8 cellular contexts compared by ENCODE assay signal in the genomic region with DNA sequence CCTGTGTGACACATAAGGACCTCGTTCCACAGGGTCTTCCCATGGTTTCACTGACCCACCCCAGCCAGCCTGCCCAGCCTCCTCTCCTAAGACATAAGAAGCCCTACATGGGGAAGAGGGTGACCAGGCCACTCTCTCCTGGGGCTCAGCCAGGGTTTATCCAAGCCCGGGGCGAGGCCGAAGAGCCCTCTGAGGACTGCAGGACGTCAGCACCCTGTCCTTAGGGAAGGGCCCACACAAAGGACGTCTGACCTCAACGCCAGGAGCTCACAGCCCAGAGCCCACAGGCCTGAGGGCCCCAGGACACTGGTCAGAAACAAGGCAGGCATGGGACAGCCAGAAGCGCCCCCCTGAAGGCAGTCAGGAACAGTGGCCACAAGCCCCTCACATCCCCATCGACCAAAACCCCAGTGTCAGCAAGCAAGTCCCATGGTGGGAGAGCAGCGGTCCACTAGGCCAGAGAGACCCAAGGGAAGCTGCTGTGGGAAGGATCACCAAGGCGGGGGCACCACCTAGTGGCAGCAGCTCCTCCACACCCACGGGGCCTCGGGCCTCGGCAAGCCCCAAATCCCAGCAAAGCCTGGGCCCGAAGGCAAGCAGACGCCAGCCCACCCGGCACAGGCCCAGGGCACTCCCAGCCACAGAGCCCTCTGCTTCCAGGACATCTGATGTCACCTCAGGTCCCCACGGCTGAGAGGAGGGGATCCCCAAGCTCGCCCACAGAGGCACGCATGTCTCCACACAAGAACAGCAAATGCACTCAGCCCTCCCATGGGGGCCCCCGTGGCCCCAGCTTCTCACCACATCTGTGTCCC.
A peak's percentile ranks its signal among the peaks of the same experiment; 100 is the strongest.
DNase-seq lines count a peak whose midpoint lies in the region; ATAC-seq and TF ChIP-seq lines count a peak whose summit lies in the region.

No MANE protein-coding gene starts in this region.

- peaks cover 22% of the 10 kb centered on the region for H3K36me3 Mint-ChIP-seq in T-helper 2 cell treated with Interferon-gamma antibody and Interleukin-4, amounts not matched to agents 5 μg/mL and 100 μg/mL, for 36 hours (ENCODE audit: low read depth)

- H3K27me3 ChIP-seq in KMS-11 (ENCODE audit: insufficient read depth, low read depth), result no peaks in the 10 kb centered on the region

- H3K36me3 ChIP-seq in KMS-11 (ENCODE audit: insufficient read depth), result peaks cover 4% of the 10 kb centered on the region; the same call in 1 of the 2 replicates

- no peak overlapping the region for H3K4me3 Mint-ChIP-seq in T-helper 2 cell treated with Interferon-gamma antibody and Interleukin-4, amounts not matched to agents 5 μg/mL and 100 μg/mL, for 36 hours

- H3K4me1 Mint-ChIP-seq in T-helper 2 cell treated with Interferon-gamma antibody and Interleukin-4, amounts not matched to agents 5 μg/mL and 100 μg/mL, for 36 hours (ENCODE audit: low read depth), result no peaks in the 10 kb centered on the region

- DNase-seq in COLO668 (lab: John Stamatoyannopoulos, UW; ENCODE audit: unreplicated experiment) (peak; percentile 78), T47D (ENCODE audit: low read depth in 1 of 2, low spot score in 1 of 2) (peak; percentile 71 to 83), islet precursor cell (peak; percentile 81)
- DNase-seq in T-helper 2 cell treated with Interferon-gamma antibody and Interleukin-4, amounts not matched to agents 5 μg/mL and 100 μg/mL, for 36 hours (ENCODE audit: low spot score), result peak; percentile 13
- DNase-seq in stimulated activated CD4-positive, alpha-beta T cell treated with anti-CD3 and anti-CD28 coated beads, Interleukin-1b, Interleukin-23, amount 100 ng/mL, for 48 hours, result peak; percentile 28
- no peak for DNase-seq in NK-92 treated with Interleukin-12 subunit alpha and Interleukin-12 subunit beta, amount 100 ng/mL, for 24 hours (lab: John Stamatoyannopoulos, UW)

- H3K27ac Mint-ChIP-seq in T-helper 2 cell treated with Interferon-gamma antibody and Interleukin-4, amounts not matched to agents 5 μg/mL and 100 μg/mL, for 36 hours, result peak overlapping the region; percentile 50

- H3K79me2 ChIP-seq in KMS-11 (ENCODE audit: insufficient read depth, low read depth), result no peaks in the 10 kb centered on the region

- H3K4me1 ChIP-seq in KMS-11 (ENCODE audit: low read depth, poor library complexity, severe bottlenecking), result no peaks in the 10 kb centered on the region

- H3K9ac ChIP-seq in KMS-11, result no peak overlapping the region

- TF ChIP-seq CTCF in KMS-11 (conservative IDR thresholded peaks at IDR 0.05; ENCODE audit: low read depth, low read length), result peak; percentile 72

- no peaks in the 10 kb centered on the region for H3K27me3 Mint-ChIP-seq in T-helper 2 cell treated with Interferon-gamma antibody and Interleukin-4, amounts not matched to agents 5 μg/mL and 100 μg/mL, for 36 hours (ENCODE audit: low read depth)

- H4K20me1 ChIP-seq in KMS-11 (ENCODE audit: insufficient read depth), result no peaks in the 10 kb centered on the region

- H3K4me2 ChIP-seq in KMS-11, result no peak overlapping the region

- no peak overlapping the region for H3K27ac ChIP-seq in KMS-11

- peak; percentile 46 for ATAC-seq in GM19324 (IDR thresholded peaks at IDR 0.05; ENCODE audit: low FRiP score, unreplicated experiment)

- in situ Hi-C loops in T47D (cut with HindIII; ENCODE audit: low pct_unique_long_range_greater_than_20kb, low sequenced_read_pairs), result no loop called here

- H2AFZ ChIP-seq in KMS-11 (ENCODE audit: low read depth), result no peak overlapping the region

- no peak overlapping the region for H3K4me3 ChIP-seq in KMS-11 (IDR thresholded peaks at IDR 0.05; ENCODE audit: insufficient read depth, low read depth, low read length)

- H3K9me3 Mint-ChIP-seq in T-helper 2 cell treated with Interferon-gamma antibody and Interleukin-4, amounts not matched to agents 5 μg/mL and 100 μg/mL, for 36 hours, result no peaks in the 10 kb centered on the region
